ENCODE assay signal across 13 cellular contexts in the genomic region with DNA sequence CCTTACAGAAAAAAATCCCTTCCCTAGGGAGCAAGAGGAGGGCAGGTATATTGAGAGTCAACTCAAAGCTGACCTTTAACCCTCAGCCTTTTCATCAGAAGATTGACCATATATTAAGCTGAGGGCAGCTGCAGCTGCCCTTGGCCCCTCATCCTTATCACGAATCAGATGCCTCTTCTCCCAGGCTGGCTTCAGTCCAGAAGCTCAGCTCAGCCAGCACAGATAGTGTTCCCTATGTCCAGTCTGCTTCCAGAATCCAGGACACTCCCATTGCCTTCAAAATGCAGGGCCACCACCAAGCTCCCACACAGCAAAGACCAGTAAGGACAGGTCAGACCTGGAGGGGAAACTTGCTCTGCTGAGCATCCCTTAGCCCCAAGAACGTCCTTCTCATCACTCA.
A peak's percentile ranks its signal among the peaks of the same experiment; 100 is the strongest.
DNase-seq lines count a peak whose midpoint lies in the region; ATAC-seq and TF ChIP-seq lines count a peak whose summit lies in the region.
"Had no signal": no experiment of that assay in that cellular context is flagged by ENCODE, and none has a peak within 500 bp of the region (broad histone marks: within the 10 kb centered on the region; RNA-seq: fewer than 3 reads in every experiment).

No MANE protein-coding gene starts in this region.

- H3K9me2 ChIP-seq in GM23248 (ENCODE audit: insufficient read depth) = no peaks in the 10 kb centered on the region

- DNase-seq in left ventricle myocardium superior (no peak), cardiac septum (ENCODE audit: low spot score) (no peak), activated B cell treated with CpG ODN at 0.5 μM for 24 hours (no peak), neural progenitor cell (ENCODE audit: low spot score) (no peak), GM23248 (no peak), inferior parietal cortex (ENCODE audit: extremely low spot score) (no peak)
- DNase-seq in activated naive CD4-positive, alpha-beta T cell treated with anti-CD3 and anti-CD28 coated beads, Interleukin-2, amount 10 ng/mL, durations not matched to agents 7 days and 5 days = no peak
- DNase-seq: DND-41, KBM-7, NCI-H1105, NCI-H2081, SHP77 had no signal

- H4K20me1 ChIP-seq in neural progenitor cell (ENCODE audit: low read depth) (no peaks in the 10 kb centered on the region), GM23248 (ENCODE audit: insufficient read depth) (no peaks in the 10 kb centered on the region)

- H3K27ac Mint-ChIP-seq in activated B cell treated with CpG ODN at 0.5 μM for 24 hours = peak overlapping the region; percentile 77
- peak overlapping the region; percentile 80 for H3K27ac Mint-ChIP-seq in neural progenitor cell
- no peak overlapping the region for H3K27ac Mint-ChIP-seq in activated naive CD4-positive, alpha-beta T cell treated with anti-CD3 and anti-CD28 coated beads, Interleukin-2, amount 10 ng/mL, durations not matched to agents 7 days and 5 days

- 22 to 31% methylated on average over 2 of the region's 2 CpGs for WGBS in GM23248 (ENCODE audit: low coverage in 1 of 2, low lambda C conversion rate in 2 of 2, missing lambda C conversion rate in 2 of 2), 2 experiments

- intact Hi-C loops in left ventricle myocardium superior (cut with micrococcal nuclease) (no loop called here), cardiac septum (cut with DNase I) (no loop called here), activated B cell treated with CpG ODN at 0.5 μM for 24 hours (cut with micrococcal nuclease) (loop anchor here (2.0 kb wide), 1 partner anchor 15 kb away; no protein-coding TSS in a partner anchor)

- in situ Hi-C loops in GM23248 (cut with MboI) = no loop called here

- no peaks in the 10 kb centered on the region for H3K27me3 Mint-ChIP-seq in activated B cell treated with CpG ODN at 0.5 μM for 24 hours
- peaks cover 4% of the 10 kb centered on the region for H3K27me3 Mint-ChIP-seq in neural progenitor cell (ENCODE audit: insufficient read depth, low read depth)
- H3K27me3 Mint-ChIP-seq in activated naive CD4-positive, alpha-beta T cell treated with anti-CD3 and anti-CD28 coated beads, Interleukin-2, amount 10 ng/mL, durations not matched to agents 7 days and 5 days = peaks cover 14% of the 10 kb centered on the region

- H3K4me2 ChIP-seq in neural progenitor cell (no peak overlapping the region), GM23248 (ENCODE audit: unreplicated experiment) (no peak overlapping the region)

- H3K9me3 ChIP-seq in neural progenitor cell (ENCODE audit: low read depth) (no peaks in the 10 kb centered on the region), GM23248 (ENCODE audit: low read depth) (no peaks in the 10 kb centered on the region)

- H3K4me3 ChIP-seq in neural progenitor cell (no peak overlapping the region), GM23248 (no peak overlapping the region)

- no peak overlapping the region for H3K9ac ChIP-seq in neural progenitor cell
- H3K9ac ChIP-seq in GM23248 = no peak overlapping the region

- H3F3A ChIP-seq in neural progenitor cell (ENCODE audit: low read depth) (no peaks in the 10 kb centered on the region), GM23248 (ENCODE audit: insufficient read depth) (no peaks in the 10 kb centered on the region)

- POLR2A ChIA-PET in activated B cell treated with CpG ODN at 0.5 μM for 24 hours (lab: Charles Lee) = interaction anchor here (1.0 to 2.3 kb wide), 8 partner anchors 8 to 147 kb away, joined by 3 to 13 read pairs (median 6); a partner anchor contains a TSS

- H3K9me3 Mint-ChIP-seq in activated B cell treated with CpG ODN at 0.5 μM for 24 hours (no peaks in the 10 kb centered on the region), neural progenitor cell (no peaks in the 10 kb centered on the region)
- H3K9me3 Mint-ChIP-seq in activated naive CD4-positive, alpha-beta T cell treated with anti-CD3 and anti-CD28 coated beads, Interleukin-2, amount 10 ng/mL, durations not matched to agents 7 days and 5 days = no peaks in the 10 kb centered on the region
- H3K9me3 Mint-ChIP-seq: CD14-positive monocyte had no signal

- H2AFZ ChIP-seq in neural progenitor cell (replicated peaks) = no peak overlapping the region
- no peak overlapping the region for H2AFZ ChIP-seq in GM23248

- no peak overlapping the region for H3K4me3 Mint-ChIP-seq in activated B cell treated with CpG ODN at 0.5 μM for 24 hours
- no peak overlapping the region for H3K4me3 Mint-ChIP-seq in neural progenitor cell
- H3K4me3 Mint-ChIP-seq in activated naive CD4-positive, alpha-beta T cell treated with anti-CD3 and anti-CD28 coated beads, Interleukin-2, amount 10 ng/mL, durations not matched to agents 7 days and 5 days = no peak overlapping the region
- H3K4me3 Mint-ChIP-seq: CD14-positive monocyte had no signal

- ATAC-seq in left ventricle myocardium superior (peak; percentile 26), activated B cell treated with CpG ODN at 0.5 μM for 24 hours (ENCODE audit: low read depth) (no peak)

- H3K4me1 Mint-ChIP-seq in activated B cell treated with CpG ODN at 0.5 μM for 24 hours (peaks cover 88% of the 10 kb centered on the region), neural progenitor cell (peaks cover 42% of the 10 kb centered on the region)
- peaks cover 2% of the 10 kb centered on the region for H3K4me1 Mint-ChIP-seq in activated naive CD4-positive, alpha-beta T cell treated with anti-CD3 and anti-CD28 coated beads, Interleukin-2, amount 10 ng/mL, durations not matched to agents 7 days and 5 days

- H3K79me2 ChIP-seq in neural progenitor cell (ENCODE audit: low read depth) (no peaks in the 10 kb centered on the region), GM23248 (ENCODE audit: insufficient read depth) (no peaks in the 10 kb centered on the region)

- H3K4me1 ChIP-seq in neural progenitor cell = no peaks in the 10 kb centered on the region
- H3K4me1 ChIP-seq in GM23248 (ENCODE audit: insufficient read depth) = no peaks in the 10 kb centered on the region

- no peaks in the 10 kb centered on the region for H3K36me3 ChIP-seq in neural progenitor cell
- H3K36me3 ChIP-seq in GM23248 (ENCODE audit: low read depth) = no peaks in the 10 kb centered on the region

- no peaks in the 10 kb centered on the region for H3K36me3 Mint-ChIP-seq in activated B cell treated with CpG ODN at 0.5 μM for 24 hours (ENCODE audit: low read depth)
- H3K36me3 Mint-ChIP-seq in neural progenitor cell = no peaks in the 10 kb centered on the region
- H3K36me3 Mint-ChIP-seq in activated naive CD4-positive, alpha-beta T cell treated with anti-CD3 and anti-CD28 coated beads, Interleukin-2, amount 10 ng/mL, durations not matched to agents 7 days and 5 days = no peaks in the 10 kb centered on the region
- H3K36me3 Mint-ChIP-seq: CD14-positive monocyte had no signal

- TF ChIP-seq CTCF in activated B cell treated with CpG ODN at 0.5 μM for 24 hours (IDR thresholded peaks at IDR 0.05) (no peak), neural progenitor cell (IDR thresholded peaks at IDR 0.05) (no peak)

- H3K27ac ChIP-seq in neural progenitor cell = no peak overlapping the region
- H3K27ac ChIP-seq in GM23248 = no peak overlapping the region

- CTCF ChIA-PET in activated B cell treated with CpG ODN at 0.5 μM for 24 hours (lab: Charles Lee) = interaction anchor here (1.2 kb wide), 1 partner anchor 143 kb away, joined by 8 read pairs; no protein-coding TSS in a partner anchor
- CTCF ChIA-PET in activated naive CD4-positive, alpha-beta T cell treated with anti-CD3 and anti-CD28 coated beads, Interleukin-2, amount 10 ng/mL, durations not matched to agents 7 days and 5 days (lab: Charles Lee) = no interaction called here

- H3K27me3 ChIP-seq in neural progenitor cell (peaks cover 5% of the 10 kb centered on the region), GM23248 (replicated peaks; ENCODE audit: insufficient read depth) (no peaks in the 10 kb centered on the region; the same call in 1 of the 2 replicates)
